In genomic region chr11:61587541-61587941, GRCh38 we compare ENCODE assay signal across 8 cellular contexts.
A peak's percentile ranks its signal among the peaks of the same experiment; 100 is the strongest.
DNase-seq lines count a peak whose midpoint lies in the region; ATAC-seq and TF ChIP-seq lines count a peak whose summit lies in the region.

No MANE protein-coding gene starts in this region.

- H3K4me3 ChIP-seq in astrocyte of the spinal cord (ENCODE audit: low read depth, low read length), result peak overlapping the region; percentile 17

- H3K27me3 Mint-ChIP-seq in stimulated activated naive B cell treated with anti-CD40 and anti-IgM and Interleukin-4, amounts not matched to agents 10 μg/mL and 1 μg/mL and 100 μg/mL, for 72 hours, result peaks cover 50 to 74% of the 10 kb centered on the region in 2 donors

- H3K4me1 Mint-ChIP-seq in stimulated activated naive B cell treated with anti-CD40 and anti-IgM and Interleukin-4, amounts not matched to agents 10 μg/mL and 1 μg/mL and 100 μg/mL, for 72 hours, result peaks cover 7 to 12% of the 10 kb centered on the region in 2 donors

- H3K27ac Mint-ChIP-seq in stimulated activated naive B cell treated with anti-CD40 and anti-IgM and Interleukin-4, amounts not matched to agents 10 μg/mL and 1 μg/mL and 100 μg/mL, for 72 hours, result no peak overlapping the region

- peak overlapping the region in 1 of 2 donors; percentile 58 for H3K4me3 Mint-ChIP-seq in stimulated activated naive B cell treated with anti-CD40 and anti-IgM and Interleukin-4, amounts not matched to agents 10 μg/mL and 1 μg/mL and 100 μg/mL, for 72 hours

- ATAC-seq in stimulated activated naive B cell treated with anti-CD40 and anti-IgM and Interleukin-4, amounts not matched to agents 10 μg/mL and 1 μg/mL and 100 μg/mL, for 72 hours (replicated peaks), result peak; percentile 8 to 36
- no peak for ATAC-seq in GM18907 (IDR thresholded peaks at IDR 0.05; ENCODE audit: unreplicated experiment)

- H3K9me3 Mint-ChIP-seq in stimulated activated naive B cell treated with anti-CD40 and anti-IgM and Interleukin-4, amounts not matched to agents 10 μg/mL and 1 μg/mL and 100 μg/mL, for 72 hours, result no peaks in the 10 kb centered on the region

- TF ChIP-seq CTCF in astrocyte of the spinal cord (IDR thresholded peaks at IDR 0.05; ENCODE audit: low read depth, low read length), result no peak

- DNase-seq in stimulated activated naive CD4-positive, alpha-beta T cell (lab: John Stamatoyannopoulos, UW), result peak in 4 of 6 experiments; percentile 37 to 61 (median 54)
- DNase-seq in stimulated activated naive CD4-positive, alpha-beta T cell treated with Interleukin-2 at 50 U/mL for 16 hours (lab: John Stamatoyannopoulos, UW), result no peak
- DNase-seq in astrocyte of the spinal cord (ENCODE audit: low read depth, low spot score), result no peak
- DNase-seq in iPS-NIHi7 (ENCODE audit: extremely low spot score), result peak; percentile 74
- no peak for DNase-seq in stimulated activated naive B cell treated with anti-CD40 and anti-IgM and Interleukin-4, amounts not matched to agents 10 μg/mL and 1 μg/mL and 100 μg/mL, for 72 hours
- DNase-seq in NCI-H187 (lab: John Stamatoyannopoulos, UW), result no peak
- DNase-seq in NCI-H2081 treated with DMSO at 0.1 percent for 48 hours (lab: John Stamatoyannopoulos, UW), result no peak

- H3K36me3 Mint-ChIP-seq in stimulated activated naive B cell treated with anti-CD40 and anti-IgM and Interleukin-4, amounts not matched to agents 10 μg/mL and 1 μg/mL and 100 μg/mL, for 72 hours, result no peaks in the 10 kb centered on the region

- in situ Hi-C loops in astrocyte of the spinal cord (cut with HindIII; ENCODE audit: low sequenced_read_pairs), result no loop called here

Comparison
In these comparisons a context has a peak if more than half of its experiments do, and no peak if none do; other contexts are left out.
1. DNase-seq: peak in stimulated activated naive CD4-positive, alpha-beta T cell (4 of 6) and iPS-NIHi7 (single experiment); none in stimulated activated naive CD4-positive, alpha-beta T cell treated with Interleukin-2 at 50 U/mL for 16 hours (single experiment), astrocyte of the spinal cord (single experiment), stimulated activated naive B cell treated with anti-CD40 and anti-IgM and Interleukin-4, amounts not matched to agents 10 μg/mL and 1 μg/mL and 100 μg/mL, for 72 hours (single experiment), NCI-H187 (0 of 2) and NCI-H2081 treated with DMSO at 0.1 percent for 48 hours (single experiment).